In genomic region chr5:76910344-76910933, GRCh38 we compare ENCODE assay signal across 5 cellular contexts. TPM values are rescaled to one million over a fixed set of nuclear protein-coding genes. Genes with fewer than 3 reads are reported as not detected.
"Had no signal": no experiment of that assay in that cellular context is flagged by ENCODE, and none has a peak within 500 bp of the region (broad histone marks: within the 10 kb centered on the region; RNA-seq: fewer than 3 reads in every experiment).

No MANE protein-coding gene starts in this region.

RNA-seq across cellular contexts. Expression of gene CRHBP, which starts 42.4 kb away (rescaled TPM):
- total RNA-seq: K562, MCF 10A, PC-9, SJCRH30 had no signal
- polyA plus RNA-seq: IgD-negative memory B cell, K562 had no signal
